ENCODE assay signal across 16 cellular contexts in genomic region chr9:93287593-93287992, GRCh38.
DNase-seq lines count a peak whose midpoint lies in the region; ATAC-seq and TF ChIP-seq lines count a peak whose summit lies in the region.
"Had no signal": no experiment of that assay in that cellular context is flagged by ENCODE, and none has a peak within 500 bp of the region (broad histone marks: within the 10 kb centered on the region; RNA-seq: fewer than 3 reads in every experiment).

No MANE protein-coding gene starts in this region.

- peaks cover 5 to 16% (median 10%) of the 10 kb centered on the region in 11 experiments; a peak in 12 of 22 replicates for H3K9me3 ChIP-seq in BLaER1 treated with 17β-estradiol and CSF1 and Interleukin-3, amounts not matched to agents 10 nM and 100 nM (replicated peaks in 1 of 11)
- H3K9me3 ChIP-seq in MM.1S (replicated peaks; ENCODE audit: insufficient read depth, low read length) = no peaks in the 10 kb centered on the region
- H3K9me3 ChIP-seq in aorta (ENCODE audit: control insufficient read depth, low read length) = no peaks in the 10 kb centered on the region
- H3K9me3 ChIP-seq: Caco-2 had no signal

- H4K20me1 ChIP-seq in BLaER1 treated with 17β-estradiol and CSF1 and Interleukin-3, amounts not matched to agents 10 nM and 100 nM = peaks cover 0 to 19% (median 0%) of the 10 kb centered on the region in 11 experiments; a peak in 4 of 22 replicates
- no peaks in the 10 kb centered on the region for H4K20me1 ChIP-seq in MM.1S (ENCODE audit: insufficient read depth, low read length)

- no peak overlapping the region for H3K27ac ChIP-seq in BLaER1 treated with 17β-estradiol and CSF1 and Interleukin-3, amounts not matched to agents 10 nM and 100 nM
- H3K27ac ChIP-seq in MM.1S (ENCODE audit: low read length) (peak overlapping the region; percentile 89; the same call in 1 of the 2 replicates), aorta (ENCODE audit: low read depth in 1 of 2, low read length in 2 of 2) (no peak overlapping the region)
- H3K27ac ChIP-seq: C4-2B, HL-60 had no signal

- 90 to 92% methylated on average over 5 of the region's 5 CpGs for WGBS in aorta, 2 donors

- H2AFZ ChIP-seq in MM.1S (ENCODE audit: low read length) = peak overlapping the region; percentile 35; the same call in 1 of the 2 replicates

- H3K27me3 Mint-ChIP-seq in WTC11 (ENCODE audit: low read depth) = no peaks in the 10 kb centered on the region; the same call in 1 of the 2 replicates
- H3K27me3 Mint-ChIP-seq in neural crest cell (ENCODE audit: low read depth) = no peaks in the 10 kb centered on the region

- H3K4me1 Mint-ChIP-seq in WTC11 = peaks cover 9% of the 10 kb centered on the region; the same call in 1 of the 2 replicates
- peaks cover 6% of the 10 kb centered on the region for H3K4me1 Mint-ChIP-seq in neural crest cell

- ATAC-seq in WTC11 = no peak
- no peak for ATAC-seq in HG03108 (IDR thresholded peaks at IDR 0.05; ENCODE audit: unreplicated experiment)
- ATAC-seq in sciatic nerve = no peak
- no peak for ATAC-seq in aorta (ENCODE audit: low FRiP score)

- H3K9me2 ChIP-seq in MM.1S (replicated peaks; ENCODE audit: insufficient read depth, low read length) = no peaks in the 10 kb centered on the region

- DNase-seq in MM.1S (no peak), WTC11 (ENCODE audit: low spot score) (no peak), neural crest cell (ENCODE audit: low read depth, low spot score) (no peak), sciatic nerve (ENCODE audit: low spot score) (no peak), aorta (no peak)
- no peak for DNase-seq in activated effector memory CD4-positive, alpha-beta T cell treated with anti-CD3 and anti-CD28 coated beads, Interleukin-2, amount 50 U/mL, for 16 hours
- DNase-seq: Caco-2; CD4-positive, alpha-beta T cell; DMS79; GOT3; HFFc6 had no signal

- H3K27ac Mint-ChIP-seq in WTC11 (peak overlapping the region; percentile 16; the same call in 1 of the 2 replicates), neural crest cell (ENCODE audit: unreplicated experiment) (peak overlapping the region; percentile 54)
- H3K27ac Mint-ChIP-seq: B cell; CD4-positive, alpha-beta T cell; HFFc6 had no signal

- peaks cover 0 to 45% (median 0%) of the 10 kb centered on the region in 11 experiments; a peak in 7 of 22 replicates for H3K27me3 ChIP-seq in BLaER1 treated with 17β-estradiol and CSF1 and Interleukin-3, amounts not matched to agents 10 nM and 100 nM
- H3K27me3 ChIP-seq in MM.1S (replicated peaks; ENCODE audit: insufficient read depth, low read length) (no peaks in the 10 kb centered on the region), aorta (ENCODE audit: control insufficient read depth in 1 of 2, insufficient read depth in 2 of 2, low read length in 1 of 2) (no peaks in the 10 kb centered on the region)

- intact Hi-C loops in sciatic nerve (cut with DNase I) = no loop called here
- intact Hi-C loops in aorta (cut with DNase I) = no loop called here

- TF ChIP-seq CTCF in MM.1S (IDR thresholded peaks at IDR 0.05; ENCODE audit: low read length) (no peak), WTC11 (IDR thresholded peaks at IDR 0.05) (no peak), neural crest cell (conservative IDR thresholded peaks at IDR 0.05) (no peak)

- no peak overlapping the region for H3K4me3 Mint-ChIP-seq in WTC11
- no peak overlapping the region for H3K4me3 Mint-ChIP-seq in neural crest cell
- H3K4me3 Mint-ChIP-seq: B cell; CD4-positive, alpha-beta T cell; HFFc6 had no signal

- peak overlapping the region in 9 of 11 experiments; percentile 39 to 94 (median 85); a peak in 17 of 22 replicates for H3K4me2 ChIP-seq in BLaER1 treated with 17β-estradiol and CSF1 and Interleukin-3, amounts not matched to agents 10 nM and 100 nM
- peak overlapping the region; percentile 60; the same call in 1 of the 2 replicates for H3K4me2 ChIP-seq in MM.1S (ENCODE audit: low read depth, low read length)

- H3K9me3 Mint-ChIP-seq in WTC11 = no peaks in the 10 kb centered on the region; the same call in 1 of the 2 replicates
- H3K9me3 Mint-ChIP-seq in neural crest cell = peaks cover 8% of the 10 kb centered on the region
- H3K9me3 Mint-ChIP-seq: HFFc6 had no signal

- H3K36me3 ChIP-seq in BLaER1 treated with 17β-estradiol and CSF1 and Interleukin-3, amounts not matched to agents 10 nM and 100 nM = no peaks in the 10 kb centered on the region
- H3K36me3 ChIP-seq in MM.1S (replicated peaks; ENCODE audit: insufficient read depth, low read length) (no peaks in the 10 kb centered on the region), aorta (ENCODE audit: control insufficient read depth in 1 of 2, insufficient read depth in 2 of 2, low read length in 1 of 2) (no peaks in the 10 kb centered on the region)

- no peaks in the 10 kb centered on the region for H3K79me2 ChIP-seq in MM.1S (ENCODE audit: low read length)

- peaks cover 29% of the 10 kb centered on the region for H3F3A ChIP-seq in MM.1S (ENCODE audit: insufficient read depth, low read length)

- no peak overlapping the region for H3K9ac ChIP-seq in BLaER1 treated with 17β-estradiol and CSF1 and Interleukin-3, amounts not matched to agents 10 nM and 100 nM
- no peak overlapping the region for H3K9ac ChIP-seq in MM.1S (ENCODE audit: low read length)

- CTCF ChIA-PET in WTC11 (lab: Charles Lee) = interaction anchor here (1.5 to 4.5 kb wide), 8 partner anchors 11 to 178 kb away, joined by 5 to 36 read pairs (median 11); no protein-coding TSS in a partner anchor

- H3K4me3 ChIP-seq in BLaER1 treated with 17β-estradiol and CSF1 and Interleukin-3, amounts not matched to agents 10 nM and 100 nM = no peak overlapping the region
- H3K4me3 ChIP-seq in MM.1S (ENCODE audit: low read length) = no peak overlapping the region
- no peak overlapping the region for H3K4me3 ChIP-seq in aorta (ENCODE audit: low read length in 2 of 2)

- POLR2A ChIA-PET in WTC11 (lab: Charles Lee) = no interaction called here

- peaks cover 38 to 72% (median 70%) of the 10 kb centered on the region in 10 experiments for H3K4me1 ChIP-seq in BLaER1 treated with 17β-estradiol and CSF1 and Interleukin-3, amounts not matched to agents 10 nM and 100 nM
- H3K4me1 ChIP-seq in MM.1S (ENCODE audit: low read length) (peaks cover 31% of the 10 kb centered on the region), aorta (ENCODE audit: control insufficient read depth in 1 of 2, insufficient read depth in 2 of 2, low read length in 2 of 2) (no peaks in the 10 kb centered on the region)
- H3K4me1 ChIP-seq: Caco-2 had no signal

- H3K36me3 Mint-ChIP-seq in WTC11 = peaks cover 3% of the 10 kb centered on the region; the same call in 1 of the 2 replicates
- peaks cover 3% of the 10 kb centered on the region for H3K36me3 Mint-ChIP-seq in neural crest cell (ENCODE audit: low read depth)

TF ChIP-seq in WTC11, 78 proteins besides CTCF, POLR2A, EP300 and RAD21:
- TF ChIP-seq JAZF1 (CRISPR knock-in tag; IDR thresholded peaks at IDR 0.05) = no peak
- no peak for TF ChIP-seq PREB (CRISPR knock-in tag; IDR thresholded peaks at IDR 0.05; ENCODE audit: borderline replicate concordance)
- no peak for TF ChIP-seq ZNF671 (CRISPR knock-in tag; IDR thresholded peaks at IDR 0.05)
- no peak for TF ChIP-seq ZNF396 (CRISPR knock-in tag; IDR thresholded peaks at IDR 0.05; ENCODE audit: borderline replicate concordance)
